ENCODE assay signal across 14 cellular contexts in genomic region chr1:118081387-118081786, GRCh38.
DNase-seq lines count a peak whose midpoint lies in the region; ATAC-seq, FAIRE-seq and TF ChIP-seq lines count a peak whose summit lies in the region.
"Had no signal": no experiment of that assay in that cellular context is flagged by ENCODE, and none has a peak within 500 bp of the region (broad histone marks: within the 10 kb centered on the region; RNA-seq: fewer than 3 reads in every experiment).

No MANE protein-coding gene starts in this region.

- no peak for FAIRE-seq in GM12891 (lab: Jason Lieb, UNC)
- FAIRE-seq in kidney (lab: Jason Lieb, UNC): no peak

- H3K9me3 ChIP-seq in kidney (ENCODE audit: control insufficient read depth in 1 of 2, low read length in 2 of 2) (no peaks in the 10 kb centered on the region), tibial nerve (peaks cover 0 to 4% (median 0%) of the 10 kb centered on the region in 4 donors)
- H3K9me3 ChIP-seq: upper lobe of left lung had no signal

- intact Hi-C loops in kidney (cut with DNase I): no loop called here

- H3K9ac ChIP-seq in kidney (ENCODE audit: low read length in 2 of 2): no peak overlapping the region

- TF ChIP-seq POLR2A in GM12891 (IDR thresholded peaks at IDR 0.05; ENCODE audit: low read depth, low read length): no peak
- no peak for TF ChIP-seq POLR2A in tibial nerve (IDR thresholded peaks at IDR 0.05)

- H3K27ac ChIP-seq in kidney (ENCODE audit: low read depth in 2 of 2, low read length in 2 of 2): no peak overlapping the region
- no peak overlapping the region for H3K27ac ChIP-seq in tibial nerve
- H3K27ac ChIP-seq: epithelial cell of prostate, upper lobe of left lung had no signal

- H3K36me3 ChIP-seq in kidney (ENCODE audit: control insufficient read depth in 1 of 2, insufficient read depth in 2 of 2, low read length in 2 of 2) (no peaks in the 10 kb centered on the region), tibial nerve (no peaks in the 10 kb centered on the region)
- H3K36me3 ChIP-seq: upper lobe of left lung had no signal

- no peak overlapping the region for H3K4me3 ChIP-seq in kidney (ENCODE audit: low read length in 2 of 2)
- no peak overlapping the region for H3K4me3 ChIP-seq in tibial nerve
- H3K4me3 ChIP-seq: upper lobe of left lung had no signal

- DNase-seq in GM12891 (ENCODE audit: insufficient read length, low spot score): peak; percentile 2
- DNase-seq in OCI-M1 (lab: John Stamatoyannopoulos, UW): peak; percentile 22
- DNase-seq in kidney: no peak
- DNase-seq in tibial nerve (ENCODE audit: low spot score in 2 of 2): no peak
- DNase-seq in DMS153 treated with DMSO at 0.1 percent for 48 hours (lab: John Stamatoyannopoulos, UW; ENCODE audit: unreplicated experiment): no peak
- DNase-seq: activated B cell treated with CpG ODN at 0.5 μM for 24 hours; activated T-cell treated with anti-CD3 and anti-CD28 coated beads, Interleukin-2, amount 50 U/mL, for 72 hours; SHP77; upper lobe of left lung had no signal

- H3K27me3 ChIP-seq in tibial nerve: no peaks in the 10 kb centered on the region
- H3K27me3 ChIP-seq: upper lobe of left lung had no signal

- ATAC-seq in GM19328 (IDR thresholded peaks at IDR 0.05; ENCODE audit: unreplicated experiment) (peak; percentile 68), HG02798 (IDR thresholded peaks at IDR 0.05; ENCODE audit: poor library complexity, unreplicated experiment) (peak; percentile 64), GM21528 (IDR thresholded peaks at IDR 0.05; ENCODE audit: low FRiP score, unreplicated experiment) (no peak)
- ATAC-seq: activated T-cell treated with anti-CD3 and anti-CD28 coated beads, Interleukin-2, amount 50 U/mL, for 72 hours; sciatic nerve had no signal

- WGBS in tibial nerve, 2 donors: 73 to 74% methylated on average over 3 of the region's 3 CpGs

- TF ChIP-seq CTCF in kidney (IDR thresholded peaks at IDR 0.05; ENCODE audit: borderline replicate concordance, extremely low read depth, insufficient read depth) (no peak), tibial nerve (IDR thresholded peaks at IDR 0.05) (no peak)

- TF ChIP-seq EP300 in tibial nerve (IDR thresholded peaks at IDR 0.05): no peak

- H3K4me1 ChIP-seq in kidney (ENCODE audit: control insufficient read depth in 1 of 2, insufficient read depth in 1 of 2, low read depth in 1 of 2, low read length in 2 of 2) (peaks cover 0 to 2% of the 10 kb centered on the region in 2 donors), tibial nerve (no peaks in the 10 kb centered on the region)
- H3K4me1 ChIP-seq: upper lobe of left lung had no signal

TF ChIP-seq in GM12891, 5 proteins besides CTCF, POLR2A, EP300 and RAD21:
- TF ChIP-seq POU2F2 (IDR thresholded peaks at IDR 0.05; ENCODE audit: low read depth, low read length) (no peak), PAX5 (IDR thresholded peaks at IDR 0.05; ENCODE audit: insufficient read depth, low read length, severe bottlenecking) (no peak)
TF ChIP-seq in GM12891: peak in this region for 0.

Comparison
In these comparisons a context has a peak if more than half of its experiments do, and no peak if none do; other contexts are left out.
1. DNase-seq: peak in GM12891 (single experiment) and OCI-M1 (single experiment); none in kidney (single experiment), tibial nerve (0 of 2) and DMS153 treated with DMSO at 0.1 percent for 48 hours (single experiment).